ENCODE assay signal across 8 cellular contexts in genomic region chr17:75941442-75941819, GRCh38. TPM values are rescaled to one million over a fixed set of nuclear protein-coding genes. Genes with fewer than 3 reads are reported as not detected.
A peak's percentile ranks its signal among the peaks of the same experiment; 100 is the strongest.
DNase-seq lines count a peak whose midpoint lies in the region; ATAC-seq and TF ChIP-seq lines count a peak whose summit lies in the region.

No MANE protein-coding gene starts in this region.

- peaks cover 12% of the 10 kb centered on the region for H3K4me1 Mint-ChIP-seq in central memory CD8-positive, alpha-beta T cell
- peaks cover 3 to 18% (median 15%) of the 10 kb centered on the region in 4 donors for H3K4me1 Mint-ChIP-seq in naive thymus-derived CD8-positive, alpha-beta T cell

- peak overlapping the region; percentile 88 for H3K4me3 Mint-ChIP-seq in central memory CD8-positive, alpha-beta T cell
- H3K4me3 Mint-ChIP-seq in naive thymus-derived CD8-positive, alpha-beta T cell, result peak overlapping the region; percentile 74 to 96 (median 90)

- peak overlapping the region; percentile 8 for H3K4me3 ChIP-seq in AG09309 (ENCODE audit: control insufficient read depth, low read depth, low read length)
- H3K4me3 ChIP-seq in Jurkat, Clone E6-1 (ENCODE audit: low read length), result peak overlapping the region; percentile 89

- POLR2A ChIA-PET in naive thymus-derived CD8-positive, alpha-beta T cell (lab: Charles Lee), result interaction anchor here (0.5 to 1.3 kb wide), 10 partner anchors 10 to 510 kb away, joined by 3 to 17 read pairs (median 4); partner anchors contain the start of genes ACOX1, TEN1, TRIM65 and UNK

- no peak for ATAC-seq in central memory CD8-positive, alpha-beta T cell (replicated peaks; ENCODE audit: extremely low read depth, poor library complexity, severe bottlenecking)
- no peak for ATAC-seq in naive thymus-derived CD8-positive, alpha-beta T cell
- ATAC-seq in HG02870 (IDR thresholded peaks at IDR 0.05; ENCODE audit: unreplicated experiment) (no peak), HG02973 (IDR thresholded peaks at IDR 0.05; ENCODE audit: unreplicated experiment) (no peak), HG03280 (IDR thresholded peaks at IDR 0.05; ENCODE audit: unreplicated experiment) (no peak)

- peak overlapping the region; percentile 89 for H3K27ac Mint-ChIP-seq in central memory CD8-positive, alpha-beta T cell (ENCODE audit: low read depth)
- H3K27ac Mint-ChIP-seq in naive thymus-derived CD8-positive, alpha-beta T cell, result peak overlapping the region in 8 of 10 donors; percentile 19 to 97 (median 86)

- DNase-seq in AG09309 (ENCODE audit: low read depth), result no peak
- no peak for DNase-seq in Jurkat, Clone E6-1 (ENCODE audit: low read depth, low spot score)
- DNase-seq in central memory CD8-positive, alpha-beta T cell (ENCODE audit: low spot score in 2 of 2), result no peak
- DNase-seq in naive thymus-derived CD8-positive, alpha-beta T cell, result no peak
- no peak for DNase-seq in activated gamma-delta T cell treated with Interleukin-2 at 50 U/mL for 16 hours

- TF ChIP-seq CTCF in AG09309 (IDR thresholded peaks at IDR 0.05; ENCODE audit: control insufficient read depth, insufficient read depth, low read depth, low read length, missing control alignments), result no peak

- H3K36me3 Mint-ChIP-seq in central memory CD8-positive, alpha-beta T cell (ENCODE audit: insufficient read depth), result peaks cover 10% of the 10 kb centered on the region
- peaks cover 0 to 12% (median 0%) of the 10 kb centered on the region in 3 donors for H3K36me3 Mint-ChIP-seq in naive thymus-derived CD8-positive, alpha-beta T cell

- H3K9me3 Mint-ChIP-seq in central memory CD8-positive, alpha-beta T cell, result no peaks in the 10 kb centered on the region
- H3K9me3 Mint-ChIP-seq in naive thymus-derived CD8-positive, alpha-beta T cell, result no peaks in the 10 kb centered on the region

- H3K27me3 Mint-ChIP-seq in central memory CD8-positive, alpha-beta T cell, result no peaks in the 10 kb centered on the region
- H3K27me3 Mint-ChIP-seq in naive thymus-derived CD8-positive, alpha-beta T cell, result no peaks in the 10 kb centered on the region

RNA-seq across cellular contexts. Expression of gene FBF1, which starts 0.6 kb away (rescaled TPM):
- polyA plus RNA-seq in Jurkat, Clone E6-1 (2012; ENCODE audit: insufficient read depth, insufficient read length), result 30.7 TPM
- total RNA-seq in naive thymus-derived CD8-positive, alpha-beta T cell, result 10 to 100 TPM; 47.7 to 54.6 TPM
- 1 to 10 TPM; 2.4 to 8.0 (median 7.5) TPM for polyA plus RNA-seq in naive thymus-derived CD8-positive, alpha-beta T cell

RNA-seq across cellular contexts. Expression of gene MRPL38, which starts 36.7 kb away (rescaled TPM):
- 129 TPM for polyA plus RNA-seq in Jurkat, Clone E6-1 (2012; ENCODE audit: insufficient read depth, insufficient read length)
- total RNA-seq in naive thymus-derived CD8-positive, alpha-beta T cell, result 100 to 1,000 TPM; 167 to 178 TPM
- 10 to 100 TPM; 56.4 to 78.7 (median 64.7) TPM for polyA plus RNA-seq in naive thymus-derived CD8-positive, alpha-beta T cell

RNA-seq across cellular contexts. Expression of gene ACOX1, which starts 37.5 kb away (rescaled TPM):
- polyA plus RNA-seq in Jurkat, Clone E6-1 (2012; ENCODE audit: insufficient read depth, insufficient read length), result 22.3 TPM
- 10 to 100 TPM; 37.9 to 39.3 TPM for total RNA-seq in naive thymus-derived CD8-positive, alpha-beta T cell
- 10 to 100 TPM; 11.4 to 18.4 (median 15.1) TPM for polyA plus RNA-seq in naive thymus-derived CD8-positive, alpha-beta T cell

RNA-seq across cellular contexts. Expression of gene TEN1, which starts 37.6 kb away (rescaled TPM):
- 24.3 TPM for polyA plus RNA-seq in Jurkat, Clone E6-1 (2012; ENCODE audit: insufficient read depth, insufficient read length)
- total RNA-seq in naive thymus-derived CD8-positive, alpha-beta T cell, result 10 to 100 TPM; 14.2 to 16.6 TPM
- polyA plus RNA-seq in naive thymus-derived CD8-positive, alpha-beta T cell, result 10 to 100 TPM; 17.1 to 18.9 (median 18.4) TPM

RNA-seq across cellular contexts. Expression of gene TRIM65, which starts 44.7 kb away (rescaled TPM):
- 30.7 TPM for polyA plus RNA-seq in Jurkat, Clone E6-1 (2012; ENCODE audit: insufficient read depth, insufficient read length)
- 10 to 100 TPM; 34.5 to 40.9 TPM for total RNA-seq in naive thymus-derived CD8-positive, alpha-beta T cell
- polyA plus RNA-seq in naive thymus-derived CD8-positive, alpha-beta T cell, result 10 to 100 TPM; 13.4 to 31.8 (median 18.9) TPM
